In the genomic region with DNA sequence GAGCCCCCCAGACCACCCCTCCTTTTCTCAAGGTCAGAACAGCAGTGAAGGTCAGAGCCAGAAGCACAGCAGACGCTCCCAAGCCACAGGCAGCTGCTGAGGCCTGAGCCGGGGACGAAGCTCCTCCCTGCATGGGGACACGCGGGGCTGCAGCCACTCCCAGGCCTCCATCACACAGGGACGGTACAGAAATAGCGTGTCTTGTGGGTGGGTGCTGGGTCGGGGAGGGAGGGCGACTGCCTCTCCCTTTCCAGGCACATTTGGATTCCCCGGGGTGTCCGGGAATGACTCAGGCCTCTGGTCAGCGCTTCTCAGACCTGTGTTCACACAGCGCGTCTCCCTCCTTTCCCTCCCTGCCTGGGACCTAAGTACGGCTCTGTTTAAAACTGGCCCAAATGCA, we compare ENCODE assay signal across 8 cellular contexts. TPM values are rescaled to one million over a fixed set of nuclear protein-coding genes. Genes with fewer than 3 reads are reported as not detected.
A peak's percentile ranks its signal among the peaks of the same experiment; 100 is the strongest.
DNase-seq lines count a peak whose midpoint lies in the region; TF ChIP-seq lines count a peak whose summit lies in the region.

No MANE protein-coding gene starts in this region.

- H2BK5ac ChIP-seq in mesendoderm (ENCODE audit: low read length): no peak overlapping the region

- H3K79me1 ChIP-seq in mesendoderm (ENCODE audit: low read length): peaks cover 4% of the 10 kb centered on the region

- H3K36me3 ChIP-seq in mesendoderm (ENCODE audit: control insufficient read depth, insufficient read depth, low read length): no peaks in the 10 kb centered on the region

- no peaks in the 10 kb centered on the region for H3K27me3 ChIP-seq in mesendoderm (ENCODE audit: insufficient read depth, low read length, poor library complexity)

- H4K5ac ChIP-seq in mesendoderm (ENCODE audit: low read length): no peak overlapping the region

- H3K27ac ChIP-seq in coronary artery (peak overlapping the region; percentile 54 to 82), mesendoderm (ENCODE audit: low read depth, low read length) (no peak overlapping the region)

- H3K4ac ChIP-seq in mesendoderm (ENCODE audit: low read depth, low read length): no peak overlapping the region

- no peak overlapping the region for H4K8ac ChIP-seq in mesendoderm (ENCODE audit: low read depth, low read length)

- DNase-seq in GM10266 (ENCODE audit: extremely low spot score) (peak; percentile 65), NCI-H1092 treated with DMSO at 0.1 percent for 48 hours (lab: John Stamatoyannopoulos, UW) (peak; percentile 73), coronary artery (ENCODE audit: low spot score) (peak; percentile 95), mesendoderm (peak; percentile 91), NCI-H1694 (lab: John Stamatoyannopoulos, UW) (no peak), Kasumi-1 (lab: John Stamatoyannopoulos, UW) (no peak), NOMO-1 treated with DMSO at 0.1 percent for 48 hours (lab: John Stamatoyannopoulos, UW; ENCODE audit: unreplicated experiment) (no peak)
- DNase-seq in stimulated activated CD4-positive, alpha-beta T cell treated with anti-CD3 and anti-CD28 coated beads, Interleukin-4, amount 100 ng/mL, for 1 hour: no peak

- H3K4me2 ChIP-seq in mesendoderm (ENCODE audit: low read length): no peak overlapping the region

- no peak overlapping the region for H3K9ac ChIP-seq in mesendoderm (ENCODE audit: low read length)

- TF ChIP-seq CTCF in GM10266 (IDR thresholded peaks at IDR 0.05; ENCODE audit: control insufficient read depth, insufficient read depth, low read depth, missing control alignments) (no peak), coronary artery (IDR thresholded peaks at IDR 0.05) (no peak)

- H2BK120ac ChIP-seq in mesendoderm (ENCODE audit: low read depth, low read length): no peak overlapping the region

- H3K79me2 ChIP-seq in mesendoderm (ENCODE audit: control insufficient read depth, insufficient read depth, low read length): peaks cover 6% of the 10 kb centered on the region

- no peak overlapping the region for H2AK5ac ChIP-seq in mesendoderm (ENCODE audit: low read length)

- no peak overlapping the region for H2BK15ac ChIP-seq in mesendoderm (replicated peaks; ENCODE audit: low read depth)

- H3K18ac ChIP-seq in mesendoderm (ENCODE audit: low read length): no peak overlapping the region

- WGBS in mesendoderm (ENCODE audit: extremely low coverage, insufficient coverage, low lambda C conversion rate): no CpG with 5 or more reads among the region's 15 CpGs

- H3K23ac ChIP-seq in mesendoderm (ENCODE audit: low read length): no peak overlapping the region

- peak overlapping the region; percentile 45 for H3K4me3 ChIP-seq in coronary artery
- no peak overlapping the region for H3K4me3 ChIP-seq in mesendoderm (ENCODE audit: low read length)

- no peaks in the 10 kb centered on the region for H3K4me1 ChIP-seq in mesendoderm (ENCODE audit: control insufficient read depth, low read depth, low read length)

- H3K56ac ChIP-seq in mesendoderm (ENCODE audit: low read length): no peak overlapping the region

RNA-seq across cellular contexts. Expression of gene RASA3, which starts 33.2 kb away (rescaled TPM):
- polyA plus RNA-seq in mesendoderm (2013, experiment 1 of 2): 11.0 TPM
- polyA plus RNA-seq in mesendoderm (2013, experiment 2 of 2): 11.3 TPM

Comparison
In these comparisons a context has a peak if more than half of its experiments do, and no peak if none do; other contexts are left out.
1. DNase-seq: peak in GM10266 (single experiment), NCI-H1092 treated with DMSO at 0.1 percent for 48 hours (single experiment), coronary artery (single experiment) and mesendoderm (single experiment); none in NCI-H1694 (single experiment), Kasumi-1 (0 of 2), NOMO-1 treated with DMSO at 0.1 percent for 48 hours (single experiment) and stimulated activated CD4-positive, alpha-beta T cell treated with anti-CD3 and anti-CD28 coated beads, Interleukin-4, amount 100 ng/mL, for 1 hour (single experiment).